25 cellular contexts compared by ENCODE assay signal in the genomic region with DNA sequence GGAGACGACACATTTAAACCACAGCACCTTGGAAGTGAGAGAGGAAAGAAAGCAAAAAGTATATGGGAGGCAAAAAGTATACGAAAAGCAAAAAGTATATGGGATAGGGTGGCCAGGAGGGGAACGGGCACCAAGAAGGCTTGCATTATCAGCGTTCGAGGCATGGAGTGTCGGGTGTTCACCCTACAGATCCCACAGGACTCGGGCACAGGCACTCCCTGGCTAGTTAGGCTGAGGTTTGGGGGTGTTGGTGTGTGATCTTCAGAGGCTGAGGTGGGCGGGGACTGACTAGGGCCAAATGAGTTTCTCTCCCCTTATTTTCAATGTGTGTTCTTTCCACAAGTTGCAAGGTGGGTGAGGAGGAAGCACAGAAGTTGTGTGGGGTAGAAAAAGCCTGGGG.
A peak's percentile ranks its signal among the peaks of the same experiment; 100 is the strongest.
DNase-seq lines count a peak whose midpoint lies in the region; ATAC-seq, FAIRE-seq and TF ChIP-seq lines count a peak whose summit lies in the region.
"Had no signal": no experiment of that assay in that cellular context is flagged by ENCODE, and none has a peak within 500 bp of the region (broad histone marks: within the 10 kb centered on the region; RNA-seq: fewer than 3 reads in every experiment).

No MANE protein-coding gene starts in this region.

- intact Hi-C loops in esophagus muscularis mucosa (cut with DNase I) = no loop called here
- intact Hi-C loops in CD4-positive, alpha-beta T cell (cut with DNase I, micrococcal nuclease) = no loop called here
- intact Hi-C loops in left cardiac atrium (cut with DNase I) = no loop called here

- no peak overlapping the region for H4K91ac ChIP-seq in H1 (replicated peaks; ENCODE audit: insufficient read length, low read length)

- CTCF ChIA-PET in H1 (lab: Charles Lee; ENCODE audit: partially characterized antibody) = interaction anchor here (1.2 to 2.4 kb wide), 2 partner anchors 10 to 134 kb away, joined by 3 to 8 read pairs; no protein-coding TSS in a partner anchor
- CTCF ChIA-PET in CD4-positive, alpha-beta T cell (lab: Charles Lee) = no interaction called here
- CTCF ChIA-PET in activated naive CD4-positive, alpha-beta T cell treated with anti-CD3 and anti-CD28 coated beads, Interleukin-2, amount 10 ng/mL, durations not matched to agents 7 days and 5 days (lab: Charles Lee) = no interaction called here

- no peak overlapping the region for H3K56ac ChIP-seq in H1 (replicated peaks; ENCODE audit: insufficient read length, low read depth, low read length)

- H2AK5ac ChIP-seq in H1 (ENCODE audit: low read depth, low read length) = no peak overlapping the region

- H3K79me2 ChIP-seq in GM23338 (replicated peaks; ENCODE audit: insufficient read depth) (no peaks in the 10 kb centered on the region), H1 (ENCODE audit: control insufficient read depth in 1 of 2, insufficient read depth in 2 of 2, low read length in 2 of 2) (no peaks in the 10 kb centered on the region), MM.1S (ENCODE audit: low read length) (no peaks in the 10 kb centered on the region)

- H3K27me3 ChIP-seq in BLaER1 (no peaks in the 10 kb centered on the region), GM23338 (ENCODE audit: insufficient read depth) (no peaks in the 10 kb centered on the region), H1 (replicated peaks in 1 of 4; ENCODE audit: control insufficient read depth in 3 of 4, extremely low read depth in 1 of 4, insufficient read depth in 3 of 4, low read length in 3 of 4) (no peaks in the 10 kb centered on the region), esophagus muscularis mucosa (peaks cover 0 to 9% (median 0%) of the 10 kb centered on the region in 4 donors), MM.1S (replicated peaks; ENCODE audit: insufficient read depth, low read length) (no peaks in the 10 kb centered on the region)
- H3K27me3 ChIP-seq in CD4-positive, alpha-beta T cell (ENCODE audit: control insufficient read depth, insufficient read depth, low read length) = peaks cover 4% of the 10 kb centered on the region
- H3K27me3 ChIP-seq: BE2C; BLaER1 treated with 17β-estradiol and CSF1 and Interleukin-3, amounts not matched to agents 10 nM and 100 nM had no signal

- no peak overlapping the region for H3K27ac Mint-ChIP-seq in GM23338
- H3K27ac Mint-ChIP-seq in CD4-positive, alpha-beta T cell = no peak overlapping the region
- no peak overlapping the region for H3K27ac Mint-ChIP-seq in activated naive CD4-positive, alpha-beta T cell treated with anti-CD3 and anti-CD28 coated beads, Interleukin-2, amount 10 ng/mL, durations not matched to agents 7 days and 5 days
- H3K27ac Mint-ChIP-seq: CD4-positive, alpha-beta memory T cell; CD8-positive, alpha-beta memory T cell had no signal

- H4K5ac ChIP-seq in H1 (ENCODE audit: insufficient read length, low read depth, low read length) = no peak overlapping the region

- H2BK20ac ChIP-seq in H1 (ENCODE audit: low read length) = no peak overlapping the region

- no peaks in the 10 kb centered on the region for H3K36me3 ChIP-seq in BLaER1
- no peaks in the 10 kb centered on the region for H3K36me3 ChIP-seq in GM23338 (ENCODE audit: insufficient read depth)
- H3K36me3 ChIP-seq in H1 (ENCODE audit: control insufficient read depth in 2 of 4, insufficient read depth in 4 of 4, low read length in 3 of 4) = no peaks in the 10 kb centered on the region
- no peaks in the 10 kb centered on the region for H3K36me3 ChIP-seq in esophagus muscularis mucosa
- H3K36me3 ChIP-seq in MM.1S (replicated peaks; ENCODE audit: insufficient read depth, low read length) = no peaks in the 10 kb centered on the region
- H3K36me3 ChIP-seq: BE2C; BLaER1 treated with 17β-estradiol and CSF1 and Interleukin-3, amounts not matched to agents 10 nM and 100 nM had no signal

- no peak overlapping the region for H3K4me3 Mint-ChIP-seq in GM23338
- no peak overlapping the region for H3K4me3 Mint-ChIP-seq in CD4-positive, alpha-beta T cell
- H3K4me3 Mint-ChIP-seq in activated naive CD4-positive, alpha-beta T cell treated with anti-CD3 and anti-CD28 coated beads, Interleukin-2, amount 10 ng/mL, durations not matched to agents 7 days and 5 days = no peak overlapping the region
- H3K4me3 Mint-ChIP-seq: CD4-positive, alpha-beta memory T cell; CD8-positive, alpha-beta memory T cell had no signal

- no peak overlapping the region for H2BK15ac ChIP-seq in H1 (ENCODE audit: low read length)

- H3K4me1 ChIP-seq in BLaER1 = peaks cover 46% of the 10 kb centered on the region
- peaks cover 12% of the 10 kb centered on the region; the same call in 1 of the 2 replicates for H3K4me1 ChIP-seq in GM23338 (ENCODE audit: insufficient read depth)
- H3K4me1 ChIP-seq in H1 (replicated peaks in 1 of 4; ENCODE audit: control insufficient read depth in 3 of 4, insufficient read depth in 4 of 4, low read length in 3 of 4) = peaks cover 0 to 11% (median under 1%) of the 10 kb centered on the region in 4 experiments; a peak in 3 of 7 replicates
- H3K4me1 ChIP-seq in esophagus muscularis mucosa = no peaks in the 10 kb centered on the region
- H3K4me1 ChIP-seq in MM.1S (ENCODE audit: low read length) = no peaks in the 10 kb centered on the region
- H3K4me1 ChIP-seq: A549, BE2C had no signal

- H3K4me2 ChIP-seq in BLaER1 = peak overlapping the region; percentile 67
- H3K4me2 ChIP-seq in GM23338 = no peak overlapping the region
- H3K4me2 ChIP-seq in H1 (ENCODE audit: insufficient read depth in 1 of 2, low read depth in 2 of 2, low read length in 2 of 2) = no peak overlapping the region
- no peak overlapping the region for H3K4me2 ChIP-seq in MM.1S (ENCODE audit: low read depth, low read length)
- H3K4me2 ChIP-seq: A549 had no signal

- H3F3A ChIP-seq in GM23338 (replicated peaks; ENCODE audit: low read depth) = no peaks in the 10 kb centered on the region
- H3F3A ChIP-seq in MM.1S (ENCODE audit: insufficient read depth, low read length) = no peaks in the 10 kb centered on the region

- no peak for DNase-seq in GM23338 (ENCODE audit: low spot score)
- DNase-seq in H1 (ENCODE audit: low read depth in 1 of 2, low spot score in 2 of 2) = no peak
- DNase-seq in esophagus muscularis mucosa (ENCODE audit: extremely low spot score) = peak; percentile 89
- no peak for DNase-seq in MM.1S
- no peak for DNase-seq in CD4-positive, alpha-beta T cell
- no peak for DNase-seq in activated naive CD4-positive, alpha-beta T cell treated with anti-CD3 and anti-CD28 coated beads, Interleukin-2, amount 10 ng/mL, durations not matched to agents 7 days and 5 days
- no peak for DNase-seq in left cardiac atrium
- DNase-seq: AML-193; BE2C; CD4-positive, alpha-beta memory T cell; CD8-positive, alpha-beta memory T cell; COR-L47; DMS 273 treated with DMSO at 0.1 percent for 48 hours; DMS153; DMS53; DMS79; GF-D8 had no signal

- H3K27ac ChIP-seq in BLaER1 (0 out of 2 replicates have a peak overlapping the region, but pooled peaks have one; percentile 78), GM23338 (ENCODE audit: low read depth) (no peak overlapping the region), H1 (ENCODE audit: low read depth, low read length) (no peak overlapping the region), esophagus muscularis mucosa (replicated peaks in 1 of 4) (no peak overlapping the region), MM.1S (ENCODE audit: low read length) (no peak overlapping the region)
- no peak overlapping the region for H3K27ac ChIP-seq in CD4-positive, alpha-beta T cell (ENCODE audit: low read depth, low read length)
- H3K27ac ChIP-seq: 22Rv1; A549; BLaER1 treated with 17β-estradiol and CSF1 and Interleukin-3, amounts not matched to agents 10 nM and 100 nM; C4-2B had no signal

- no peak for FAIRE-seq in H1 (lab: Jason Lieb, UNC)
- FAIRE-seq: A549, G401.6, GM12891, GM19239 had no signal

- H3K79me1 ChIP-seq in H1 (ENCODE audit: low read depth, low read length) = no peaks in the 10 kb centered on the region

- TF ChIP-seq POLR2A in H1 (IDR thresholded peaks at IDR 0.05; ENCODE audit: control extremely low read depth in 1 of 2, low read depth in 2 of 2, low read length in 2 of 2) (no peak), esophagus muscularis mucosa (IDR thresholded peaks at IDR 0.05; ENCODE audit: low read depth) (no peak)

- H3K27me3 Mint-ChIP-seq in GM23338 (ENCODE audit: insufficient read depth, low read depth, poor library complexity) = peaks cover 2% of the 10 kb centered on the region
- peaks cover 31% of the 10 kb centered on the region for H3K27me3 Mint-ChIP-seq in CD4-positive, alpha-beta T cell
- H3K27me3 Mint-ChIP-seq in activated naive CD4-positive, alpha-beta T cell treated with anti-CD3 and anti-CD28 coated beads, Interleukin-2, amount 10 ng/mL, durations not matched to agents 7 days and 5 days = peaks cover 4% of the 10 kb centered on the region

- no peak overlapping the region for H3K4ac ChIP-seq in H1 (replicated peaks; ENCODE audit: insufficient read length, low read depth, low read length)

- peaks cover 31% of the 10 kb centered on the region for H3K4me1 Mint-ChIP-seq in GM23338
- H3K4me1 Mint-ChIP-seq in CD4-positive, alpha-beta T cell (ENCODE audit: low read depth) = no peaks in the 10 kb centered on the region
- H3K4me1 Mint-ChIP-seq in activated naive CD4-positive, alpha-beta T cell treated with anti-CD3 and anti-CD28 coated beads, Interleukin-2, amount 10 ng/mL, durations not matched to agents 7 days and 5 days = no peaks in the 10 kb centered on the region
- H3K4me1 Mint-ChIP-seq: CD4-positive, alpha-beta memory T cell; CD8-positive, alpha-beta memory T cell had no signal

- H3K9ac ChIP-seq in BLaER1 (no peak overlapping the region), H1 (replicated peaks in 1 of 4; ENCODE audit: extremely low read depth in 1 of 4, low read depth in 3 of 4, low read length in 3 of 4) (no peak overlapping the region), MM.1S (ENCODE audit: low read length) (no peak overlapping the region)
- H3K9ac ChIP-seq: BLaER1 treated with 17β-estradiol and CSF1 and Interleukin-3, amounts not matched to agents 10 nM and 100 nM had no signal

- H4K20me1 ChIP-seq in BLaER1 (no peaks in the 10 kb centered on the region), GM23338 (replicated peaks; ENCODE audit: insufficient read depth) (no peaks in the 10 kb centered on the region), H1 (replicated peaks in 1 of 2; ENCODE audit: control insufficient read depth in 1 of 2, insufficient read depth in 2 of 2, low read length in 2 of 2) (no peaks in the 10 kb centered on the region), MM.1S (ENCODE audit: insufficient read depth, low read length) (no peaks in the 10 kb centered on the region)
- H4K20me1 ChIP-seq: BLaER1 treated with 17β-estradiol and CSF1 and Interleukin-3, amounts not matched to agents 10 nM and 100 nM had no signal

- peak overlapping the region; percentile 88 for H2AFZ ChIP-seq in GM23338
- H2AFZ ChIP-seq in H1 (ENCODE audit: low read length) = 0 out of 2 replicates have a peak overlapping the region, but pooled peaks have one; percentile 30
- no peak overlapping the region for H2AFZ ChIP-seq in MM.1S (ENCODE audit: low read length)

- no peak overlapping the region for H3K23ac ChIP-seq in H1 (ENCODE audit: insufficient read length)

- no peak overlapping the region for H2BK5ac ChIP-seq in H1 (ENCODE audit: low read depth, low read length)

- peaks cover 16% of the 10 kb centered on the region for H3K9me3 ChIP-seq in BLaER1
- H3K9me3 ChIP-seq in H1 (ENCODE audit: insufficient read depth in 2 of 2, low read depth in 1 of 2, low read length in 1 of 2) = no peaks in the 10 kb centered on the region
- no peaks in the 10 kb centered on the region for H3K9me3 ChIP-seq in esophagus muscularis mucosa
- H3K9me3 ChIP-seq in MM.1S (replicated peaks; ENCODE audit: insufficient read depth, low read length) = no peaks in the 10 kb centered on the region
- no peaks in the 10 kb centered on the region for H3K9me3 ChIP-seq in CD4-positive, alpha-beta T cell (ENCODE audit: control insufficient read depth, low read length)
- H3K9me3 ChIP-seq: A549, BE2C had no signal

- H2BK12ac ChIP-seq in H1 (ENCODE audit: low read depth, low read length) = no peak overlapping the region

- H3K4me3 ChIP-seq in BLaER1 = no peak overlapping the region
- no peak overlapping the region for H3K4me3 ChIP-seq in GM23338
- no peak overlapping the region for H3K4me3 ChIP-seq in H1 (ENCODE audit: extremely low read depth in 1 of 4, insufficient read depth in 2 of 4, low read depth in 3 of 4, low read length in 4 of 4)
- no peak overlapping the region for H3K4me3 ChIP-seq in esophagus muscularis mucosa
- H3K4me3 ChIP-seq in MM.1S (ENCODE audit: low read length) = no peak overlapping the region
- H3K4me3 ChIP-seq: A549; BLaER1 treated with 17β-estradiol and CSF1 and Interleukin-3, amounts not matched to agents 10 nM and 100 nM had no signal

- H3K9me3 Mint-ChIP-seq in GM23338 = no peaks in the 10 kb centered on the region
- H3K9me3 Mint-ChIP-seq in CD4-positive, alpha-beta T cell = no peaks in the 10 kb centered on the region
- no peaks in the 10 kb centered on the region for H3K9me3 Mint-ChIP-seq in activated naive CD4-positive, alpha-beta T cell treated with anti-CD3 and anti-CD28 coated beads, Interleukin-2, amount 10 ng/mL, durations not matched to agents 7 days and 5 days

- WGBS in H1 (ENCODE audit: extremely low coverage in 1 of 2, insufficient coverage in 1 of 2, insufficient read length in 1 of 2, insufficient replicate concordance in 2 of 2, low coverage in 1 of 2, low lambda C conversion rate in 2 of 2, missing lambda C conversion rate in 1 of 2), 2 experiments = 91% methylated on average over 7 of the region's 8 CpGs; no CpG with 5 or more reads in 1 of the 2 experiments
- WGBS in esophagus muscularis mucosa = 91% methylated on average over 7 of the region's 8 CpGs

- POLR2A ChIA-PET in H1 (lab: Charles Lee; ENCODE audit: partially characterized antibody) = no interaction called here
- POLR2A ChIA-PET in CD4-positive, alpha-beta T cell (lab: Charles Lee) = no interaction called here

- TF ChIP-seq EP300 in H1 (IDR thresholded peaks at IDR 0.05; ENCODE audit: borderline replicate concordance in 1 of 2, low read depth in 2 of 2, low read length in 2 of 2) (no peak), esophagus muscularis mucosa (IDR thresholded peaks at IDR 0.05) (no peak)

- no peaks in the 10 kb centered on the region for H3K36me3 Mint-ChIP-seq in GM23338 (ENCODE audit: low read depth)
- H3K36me3 Mint-ChIP-seq in CD4-positive, alpha-beta T cell (ENCODE audit: low read depth) = no peaks in the 10 kb centered on the region
- no peaks in the 10 kb centered on the region for H3K36me3 Mint-ChIP-seq in activated naive CD4-positive, alpha-beta T cell treated with anti-CD3 and anti-CD28 coated beads, Interleukin-2, amount 10 ng/mL, durations not matched to agents 7 days and 5 days
- H3K36me3 Mint-ChIP-seq: CD4-positive, alpha-beta memory T cell; CD8-positive, alpha-beta memory T cell had no signal

- no peak overlapping the region for H4K8ac ChIP-seq in H1 (ENCODE audit: extremely low read depth, insufficient read depth, low read length)

- H3K9me2 ChIP-seq in GM23338 (ENCODE audit: insufficient read depth) (no peaks in the 10 kb centered on the region), MM.1S (replicated peaks; ENCODE audit: insufficient read depth, low read length) (no peaks in the 10 kb centered on the region)

- TF ChIP-seq RAD21 in H1 (IDR thresholded peaks at IDR 0.05 in 1 of 2, conservative IDR thresholded peaks at IDR 0.05 in 1 of 2; ENCODE audit: low read depth in 2 of 2, low read length in 2 of 2) = no peak

- no peak overlapping the region for H3K14ac ChIP-seq in H1 (ENCODE audit: insufficient read length)

- TF ChIP-seq CTCF in GM23338 (conservative IDR thresholded peaks at IDR 0.05; ENCODE audit: low read depth in 2 of 2) (no peak), H1 (IDR thresholded peaks at IDR 0.05; ENCODE audit: control extremely low read depth in 1 of 3, insufficient read depth in 1 of 3, low read depth in 1 of 3, low read length in 3 of 3) (no peak), esophagus muscularis mucosa (IDR thresholded peaks at IDR 0.05) (no peak), MM.1S (IDR thresholded peaks at IDR 0.05; ENCODE audit: low read length) (no peak)
- TF ChIP-seq CTCF in CD4-positive, alpha-beta T cell (IDR thresholded peaks at IDR 0.05) = no peak

- no peaks in the 10 kb centered on the region for H3K23me2 ChIP-seq in H1 (ENCODE audit: low read depth, low read length)

- H3K18ac ChIP-seq in H1 (ENCODE audit: extremely low read depth, low read length) = no peak overlapping the region

- no peak overlapping the region for H2BK120ac ChIP-seq in H1 (replicated peaks; ENCODE audit: low read depth, low read length)

- ATAC-seq in GM23338 (no peak), left cardiac atrium (no peak)
- ATAC-seq in CD4-positive, alpha-beta T cell (ENCODE audit: poor library complexity) = no peak
- ATAC-seq: A549 had no signal
